9 cellular contexts compared by ENCODE assay signal in the genomic region with DNA sequence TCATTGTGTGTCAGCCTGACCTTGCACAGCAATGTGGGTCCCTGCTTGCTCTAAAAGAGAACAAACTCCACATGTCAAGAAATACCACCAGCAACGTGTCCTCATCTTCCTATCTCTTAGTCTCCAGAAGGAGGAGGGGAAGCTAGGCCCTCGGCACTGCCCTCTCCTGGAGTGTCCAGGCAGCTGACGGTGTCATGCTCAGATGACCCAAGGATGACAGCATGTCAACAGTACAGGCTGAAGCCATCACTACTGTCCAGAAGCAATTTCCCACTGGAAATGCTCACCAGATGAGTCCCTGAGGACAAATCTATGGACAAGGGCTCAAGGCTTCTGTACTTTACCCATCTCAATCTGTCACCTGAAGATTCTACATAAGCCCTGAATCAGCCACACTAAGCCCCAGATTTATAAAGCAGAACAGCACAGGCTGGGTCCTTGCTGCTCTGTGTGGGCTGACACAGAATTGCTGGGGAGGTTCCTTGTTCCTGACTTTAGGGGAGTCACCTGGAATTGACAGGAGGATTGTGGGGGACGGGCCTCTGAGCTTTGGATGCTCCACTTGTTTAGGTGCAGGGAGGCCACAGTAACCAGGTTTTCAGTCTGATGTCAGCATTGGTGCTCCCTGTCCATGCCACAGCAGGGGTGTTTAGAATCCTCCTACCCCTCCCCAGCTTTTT.
DNase-seq lines count a peak whose midpoint lies in the region; ATAC-seq and TF ChIP-seq lines count a peak whose summit lies in the region.
"Had no signal": no experiment of that assay in that cellular context is flagged by ENCODE, and none has a peak within 500 bp of the region (broad histone marks: within the 10 kb centered on the region; RNA-seq: fewer than 3 reads in every experiment).

No MANE protein-coding gene starts in this region.

- H3F3A ChIP-seq in PC-9 (ENCODE audit: insufficient read depth, low read depth): no peaks in the 10 kb centered on the region

- no peaks in the 10 kb centered on the region for H3K27me3 ChIP-seq in PC-9 (ENCODE audit: insufficient read depth, low read depth)
- H3K27me3 ChIP-seq in psoas muscle (ENCODE audit: insufficient read depth in 3 of 3, low read length in 2 of 3): no peaks in the 10 kb centered on the region
- H3K27me3 ChIP-seq: SJCRH30 had no signal

- no peaks in the 10 kb centered on the region for H4K20me1 ChIP-seq in PC-9 (ENCODE audit: insufficient read depth)

- peak in 1 of 2 experiments; percentile 28 for DNase-seq in PC-9
- no peak for DNase-seq in fibroblast of the aortic adventitia (ENCODE audit: low read depth)
- DNase-seq in psoas muscle: peak; percentile 57 to 76
- DNase-seq in T-helper 1 cell: no peak
- no peak for DNase-seq in activated naive CD8-positive, alpha-beta T cell treated with anti-CD3 and anti-CD28 coated beads, Interleukin-2, amount 50 U/mL, for 24 hours

- no peaks in the 10 kb centered on the region for H3K36me3 ChIP-seq in PC-9 (ENCODE audit: low read depth)
- peaks cover 0 to 28% of the 10 kb centered on the region in 2 donors for H3K36me3 ChIP-seq in psoas muscle (ENCODE audit: insufficient read depth in 1 of 2, low read depth in 1 of 2)
- H3K36me3 ChIP-seq: SJCRH30 had no signal

- no TSS peak for BruUV-seq in PC-9 (replicated peaks; lab: Mats Ljungman, UMichigan)

- no peaks in the 10 kb centered on the region for H3K9me2 ChIP-seq in PC-9 (ENCODE audit: insufficient read depth)

- H3K9me3 Mint-ChIP-seq in activated naive CD8-positive, alpha-beta T cell treated with anti-CD3 and anti-CD28 coated beads, Interleukin-2, amount 50 U/mL, for 24 hours: no peaks in the 10 kb centered on the region

- H3K4me2 ChIP-seq in PC-9: no peak overlapping the region

- CTCF ChIA-PET in PC-9 (lab: Charles Lee): interaction anchor here (0.6 to 1.1 kb wide), 4 partner anchors 37 to 362 kb away, joined by 3 to 6 read pairs (median 4); partner anchors contain the start of gene GGTA1

- H3K4me1 ChIP-seq in PC-9 (replicated peaks; ENCODE audit: insufficient read depth): no peaks in the 10 kb centered on the region
- peaks cover 5% of the 10 kb centered on the region for H3K4me1 ChIP-seq in psoas muscle

- H3K27me3 Mint-ChIP-seq in activated naive CD8-positive, alpha-beta T cell treated with anti-CD3 and anti-CD28 coated beads, Interleukin-2, amount 50 U/mL, for 24 hours: no peaks in the 10 kb centered on the region

- no peak overlapping the region for H3K4me3 Mint-ChIP-seq in activated naive CD8-positive, alpha-beta T cell treated with anti-CD3 and anti-CD28 coated beads, Interleukin-2, amount 50 U/mL, for 24 hours

- no peaks in the 10 kb centered on the region for H3K79me2 ChIP-seq in PC-9 (ENCODE audit: low read depth)

- WGBS in psoas muscle, 3 donors: 61 to 75% (median 61%) methylated on average over 4 of the region's 4 CpGs

- H2AFZ ChIP-seq in PC-9: no peak overlapping the region

- H3K27ac ChIP-seq in PC-9 (no peak overlapping the region), psoas muscle (no peak overlapping the region)
- H3K27ac ChIP-seq: SJCRH30 had no signal

- POLR2A ChIA-PET in PC-9 (lab: Charles Lee; ENCODE audit: unreplicated experiment): no interaction called here

- no peaks in the 10 kb centered on the region for H3K36me3 Mint-ChIP-seq in activated naive CD8-positive, alpha-beta T cell treated with anti-CD3 and anti-CD28 coated beads, Interleukin-2, amount 50 U/mL, for 24 hours (ENCODE audit: low read depth)

- H3K9me3 ChIP-seq in PC-9 (ENCODE audit: insufficient read depth, low read depth) (no peaks in the 10 kb centered on the region), psoas muscle (no peaks in the 10 kb centered on the region)
- H3K9me3 ChIP-seq: SJCRH30 had no signal

- intact Hi-C loops in PC-9 (cut with micrococcal nuclease; ENCODE audit: unreplicated experiment) (loop anchor here (1.0 to 10.0 kb wide), 2 partner anchors 113 to 169 kb away; no protein-coding TSS in a partner anchor), psoas muscle (cut with DNase I) (loop anchor here (5.0 to 10.0 kb wide), 3 partner anchors 133 to 314 kb away; no protein-coding TSS in a partner anchor)

- ATAC-seq in psoas muscle (peak; percentile 87 to 95 (median 92)), GM18909 (IDR thresholded peaks at IDR 0.05; ENCODE audit: poor library complexity, unreplicated experiment) (no peak), HG03354 (IDR thresholded peaks at IDR 0.05; ENCODE audit: poor library complexity, severe bottlenecking, unreplicated experiment) (no peak)
- ATAC-seq in activated naive CD8-positive, alpha-beta T cell treated with anti-CD3 and anti-CD28 coated beads, Interleukin-2, amount 50 U/mL, for 24 hours: no peak

- H3K4me3 ChIP-seq in PC-9 (no peak overlapping the region), fibroblast of the aortic adventitia (ENCODE audit: low read depth, low read length) (no peak overlapping the region), psoas muscle (no peak overlapping the region)
- H3K4me3 ChIP-seq: SJCRH30 had no signal

- no peaks in the 10 kb centered on the region for H3K4me1 Mint-ChIP-seq in activated naive CD8-positive, alpha-beta T cell treated with anti-CD3 and anti-CD28 coated beads, Interleukin-2, amount 50 U/mL, for 24 hours

- no peak overlapping the region for H3K27ac Mint-ChIP-seq in activated naive CD8-positive, alpha-beta T cell treated with anti-CD3 and anti-CD28 coated beads, Interleukin-2, amount 50 U/mL, for 24 hours

- TF ChIP-seq CTCF in GM12873 (IDR thresholded peaks at IDR 0.05; ENCODE audit: insufficient read depth, low read depth, low read length, missing control alignments) (peak; percentile 49), PC-9 (conservative IDR thresholded peaks at IDR 0.05) (peak; percentile 61), fibroblast of the aortic adventitia (IDR thresholded peaks at IDR 0.05; ENCODE audit: insufficient read depth, low read length) (peak; percentile 32), psoas muscle (IDR thresholded peaks at IDR 0.05) (peak; percentile 50)

Comparison
In these comparisons a context has a peak if more than half of its experiments do, and no peak if none do; other contexts are left out.
1. DNase-seq: peak in psoas muscle (2 of 2); none in fibroblast of the aortic adventitia (single experiment), T-helper 1 cell (0 of 5) and activated naive CD8-positive, alpha-beta T cell treated with anti-CD3 and anti-CD28 coated beads, Interleukin-2, amount 50 U/mL, for 24 hours (single experiment).
2. ATAC-seq: peak in psoas muscle (4 of 4); none in GM18909 (single experiment), activated naive CD8-positive, alpha-beta T cell treated with anti-CD3 and anti-CD28 coated beads, Interleukin-2, amount 50 U/mL, for 24 hours (single experiment) and HG03354 (single experiment).
3. Peak in every context shown above with its lines, with median percentiles within 50 percentile points of each other: CTCF ChIP-seq.